Comparison of ENCODE assay signal across 1 cellular context in the genomic region with DNA sequence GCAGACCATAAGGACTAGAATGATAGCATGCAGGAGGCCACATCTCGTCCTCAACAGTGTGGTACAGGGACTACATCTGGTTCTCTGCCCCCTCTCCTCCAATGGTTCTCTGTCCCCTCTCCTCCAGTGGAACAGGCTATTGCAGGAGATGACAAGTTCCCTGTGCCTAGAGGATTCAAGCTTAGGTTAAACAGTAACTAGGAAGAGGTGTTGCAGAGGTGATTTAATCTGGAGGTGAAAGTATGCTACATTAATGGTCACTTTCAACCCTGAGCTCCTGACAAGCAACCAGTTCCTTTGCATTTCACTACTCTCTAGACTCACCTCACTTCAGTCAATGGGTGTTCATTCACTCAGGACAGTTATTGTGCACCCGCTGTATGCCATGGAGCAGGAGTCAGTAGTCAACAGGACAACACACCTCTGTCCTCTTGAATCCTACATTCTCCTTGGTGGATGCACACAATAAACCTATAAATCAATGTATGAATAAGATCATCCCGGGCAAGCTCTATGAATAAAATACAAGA.
TF ChIP-seq lines count a peak whose summit lies in the region.

No MANE protein-coding gene starts in this region.

TF ChIP-seq in HepG2, 621 proteins besides CTCF, POLR2A, EP300 and RAD21 (continued from another document and continues in another):
- TF ChIP-seq, protein P1, sequence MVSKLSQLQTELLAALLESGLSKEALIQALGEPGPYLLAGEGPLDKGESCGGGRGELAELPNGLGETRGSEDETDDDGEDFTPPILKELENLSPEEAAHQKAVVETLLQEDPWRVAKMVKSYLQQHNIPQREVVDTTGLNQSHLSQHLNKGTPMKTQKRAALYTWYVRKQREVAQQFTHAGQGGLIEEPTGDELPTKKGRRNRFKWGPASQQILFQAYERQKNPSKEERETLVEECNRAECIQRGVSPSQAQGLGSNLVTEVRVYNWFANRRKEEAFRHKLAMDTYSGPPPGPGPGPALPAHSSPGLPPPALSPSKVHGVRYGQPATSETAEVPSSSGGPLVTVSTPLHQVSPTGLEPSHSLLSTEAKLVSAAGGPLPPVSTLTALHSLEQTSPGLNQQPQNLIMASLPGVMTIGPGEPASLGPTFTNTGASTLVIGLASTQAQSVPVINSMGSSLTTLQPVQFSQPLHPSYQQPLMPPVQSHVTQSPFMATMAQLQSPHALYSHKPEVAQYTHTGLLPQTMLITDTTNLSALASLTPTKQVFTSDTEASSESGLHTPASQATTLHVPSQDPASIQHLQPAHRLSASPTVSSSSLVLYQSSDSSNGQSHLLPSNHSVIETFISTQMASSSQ (IDR thresholded peaks at IDR 0.05; ENCODE audit: low read depth), result peak; percentile 69; the same call in 1 of the 2 replicates
- TF ChIP-seq, protein P1 (CRISPR knock-in tag; IDR thresholded peaks at IDR 0.05; ENCODE audit: borderline replicate concordance), result peak; percentile 60; the same call in 1 of the 2 replicates
- TF ChIP-seq HMGXB3 (CRISPR knock-in tag; IDR thresholded peaks at IDR 0.05; ENCODE audit: borderline replicate concordance) (no peak), PRDM10 (CRISPR knock-in tag; IDR thresholded peaks at IDR 0.05; ENCODE audit: low read depth) (peak; percentile 55; the same call in 1 of the 2 replicates), BCL6 (CRISPR knock-in tag; IDR thresholded peaks at IDR 0.05) (no peak), SATB2 (CRISPR knock-in tag; IDR thresholded peaks at IDR 0.05) (no peak), ATAD3A (CRISPR knock-in tag; IDR thresholded peaks at IDR 0.05) (no peak), ZNF256 (CRISPR knock-in tag; conservative IDR thresholded peaks at IDR 0.05) (no peak), CAMTA2 (CRISPR knock-in tag; IDR thresholded peaks at IDR 0.05; ENCODE audit: borderline replicate concordance) (no peak), SP2 (CRISPR knock-in tag; IDR thresholded peaks at IDR 0.05) (no peak), SUZ12 (IDR thresholded peaks at IDR 0.05; ENCODE audit: low read depth, low read length) (no peak), RFXAP (CRISPR knock-in tag; IDR thresholded peaks at IDR 0.05; ENCODE audit: borderline replicate concordance) (no peak), ZNF441 (CRISPR knock-in tag; IDR thresholded peaks at IDR 0.05; ENCODE audit: borderline replicate concordance) (no peak), RFX3 (CRISPR knock-in tag; IDR thresholded peaks at IDR 0.05) (no peak), RBFOX2 (IDR thresholded peaks at IDR 0.05; ENCODE audit: low read depth, low read length) (no peak), ZKSCAN8 (CRISPR knock-in tag; IDR thresholded peaks at IDR 0.05; ENCODE audit: borderline replicate concordance) (peak; percentile 90), TBX2 (CRISPR knock-in tag; IDR thresholded peaks at IDR 0.05; ENCODE audit: borderline replicate concordance) (peak; percentile 66; the same call in 1 of the 2 replicates)
- TF ChIP-seq, protein P2, sequence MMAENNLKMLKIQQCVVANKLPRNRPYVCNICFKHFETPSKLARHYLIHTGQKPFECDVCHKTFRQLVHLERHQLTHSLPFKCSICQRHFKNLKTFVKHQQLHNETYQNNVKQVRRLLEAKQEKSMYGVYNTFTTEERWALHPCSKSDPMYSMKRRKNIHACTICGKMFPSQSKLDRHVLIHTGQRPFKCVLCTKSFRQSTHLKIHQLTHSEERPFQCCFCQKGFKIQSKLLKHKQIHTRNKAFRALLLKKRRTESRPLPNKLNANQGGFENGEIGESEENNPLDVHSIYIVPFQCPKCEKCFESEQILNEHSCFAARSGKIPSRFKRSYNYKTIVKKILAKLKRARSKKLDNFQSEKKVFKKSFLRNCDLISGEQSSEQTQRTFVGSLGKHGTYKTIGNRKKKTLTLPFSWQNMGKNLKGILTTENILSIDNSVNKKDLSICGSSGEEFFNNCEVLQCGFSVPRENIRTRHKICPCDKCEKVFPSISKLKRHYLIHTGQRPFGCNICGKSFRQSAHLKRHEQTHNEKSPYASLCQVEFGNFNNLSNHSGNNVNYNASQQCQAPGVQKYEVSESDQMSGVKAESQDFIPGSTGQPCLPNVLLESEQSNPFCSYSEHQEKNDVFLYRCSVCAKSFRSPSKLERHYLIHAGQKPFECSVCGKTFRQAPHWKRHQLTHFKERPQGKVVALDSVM (CRISPR knock-in tag; IDR thresholded peaks at IDR 0.05), result no peak
- TF ChIP-seq, protein P3, sequence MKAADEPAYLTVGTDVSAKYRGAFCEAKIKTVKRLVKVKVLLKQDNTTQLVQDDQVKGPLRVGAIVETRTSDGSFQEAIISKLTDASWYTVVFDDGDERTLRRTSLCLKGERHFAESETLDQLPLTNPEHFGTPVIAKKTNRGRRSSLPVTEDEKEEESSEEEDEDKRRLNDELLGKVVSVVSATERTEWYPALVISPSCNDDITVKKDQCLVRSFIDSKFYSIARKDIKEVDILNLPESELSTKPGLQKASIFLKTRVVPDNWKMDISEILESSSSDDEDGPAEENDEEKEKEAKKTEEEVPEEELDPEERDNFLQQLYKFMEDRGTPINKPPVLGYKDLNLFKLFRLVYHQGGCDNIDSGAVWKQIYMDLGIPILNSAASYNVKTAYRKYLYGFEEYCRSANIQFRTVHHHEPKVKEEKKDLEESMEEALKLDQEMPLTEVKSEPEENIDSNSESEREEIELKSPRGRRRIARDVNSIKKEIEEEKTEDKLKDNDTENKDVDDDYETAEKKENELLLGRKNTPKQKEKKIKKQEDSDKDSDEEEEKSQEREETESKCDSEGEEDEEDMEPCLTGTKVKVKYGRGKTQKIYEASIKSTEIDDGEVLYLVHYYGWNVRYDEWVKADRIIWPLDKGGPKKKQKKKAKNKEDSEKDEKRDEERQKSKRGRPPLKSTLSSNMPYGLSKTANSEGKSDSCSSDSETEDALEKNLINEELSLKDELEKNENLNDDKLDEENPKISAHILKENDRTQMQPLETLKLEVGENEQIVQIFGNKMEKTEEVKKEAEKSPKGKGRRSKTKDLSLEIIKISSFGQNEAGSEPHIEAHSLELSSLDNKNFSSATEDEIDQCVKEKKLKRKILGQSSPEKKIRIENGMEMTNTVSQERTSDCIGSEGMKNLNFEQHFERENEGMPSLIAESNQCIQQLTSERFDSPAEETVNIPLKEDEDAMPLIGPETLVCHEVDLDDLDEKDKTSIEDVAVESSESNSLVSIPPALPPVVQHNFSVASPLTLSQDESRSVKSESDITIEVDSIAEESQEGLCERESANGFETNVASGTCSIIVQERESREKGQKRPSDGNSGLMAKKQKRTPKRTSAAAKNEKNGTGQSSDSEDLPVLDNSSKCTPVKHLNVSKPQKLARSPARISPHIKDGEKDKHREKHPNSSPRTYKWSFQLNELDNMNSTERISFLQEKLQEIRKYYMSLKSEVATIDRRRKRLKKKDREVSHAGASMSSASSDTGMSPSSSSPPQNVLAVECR (CRISPR knock-in tag; IDR thresholded peaks at IDR 0.05; ENCODE audit: borderline replicate concordance), result no peak
- TF ChIP-seq, protein P4, sequence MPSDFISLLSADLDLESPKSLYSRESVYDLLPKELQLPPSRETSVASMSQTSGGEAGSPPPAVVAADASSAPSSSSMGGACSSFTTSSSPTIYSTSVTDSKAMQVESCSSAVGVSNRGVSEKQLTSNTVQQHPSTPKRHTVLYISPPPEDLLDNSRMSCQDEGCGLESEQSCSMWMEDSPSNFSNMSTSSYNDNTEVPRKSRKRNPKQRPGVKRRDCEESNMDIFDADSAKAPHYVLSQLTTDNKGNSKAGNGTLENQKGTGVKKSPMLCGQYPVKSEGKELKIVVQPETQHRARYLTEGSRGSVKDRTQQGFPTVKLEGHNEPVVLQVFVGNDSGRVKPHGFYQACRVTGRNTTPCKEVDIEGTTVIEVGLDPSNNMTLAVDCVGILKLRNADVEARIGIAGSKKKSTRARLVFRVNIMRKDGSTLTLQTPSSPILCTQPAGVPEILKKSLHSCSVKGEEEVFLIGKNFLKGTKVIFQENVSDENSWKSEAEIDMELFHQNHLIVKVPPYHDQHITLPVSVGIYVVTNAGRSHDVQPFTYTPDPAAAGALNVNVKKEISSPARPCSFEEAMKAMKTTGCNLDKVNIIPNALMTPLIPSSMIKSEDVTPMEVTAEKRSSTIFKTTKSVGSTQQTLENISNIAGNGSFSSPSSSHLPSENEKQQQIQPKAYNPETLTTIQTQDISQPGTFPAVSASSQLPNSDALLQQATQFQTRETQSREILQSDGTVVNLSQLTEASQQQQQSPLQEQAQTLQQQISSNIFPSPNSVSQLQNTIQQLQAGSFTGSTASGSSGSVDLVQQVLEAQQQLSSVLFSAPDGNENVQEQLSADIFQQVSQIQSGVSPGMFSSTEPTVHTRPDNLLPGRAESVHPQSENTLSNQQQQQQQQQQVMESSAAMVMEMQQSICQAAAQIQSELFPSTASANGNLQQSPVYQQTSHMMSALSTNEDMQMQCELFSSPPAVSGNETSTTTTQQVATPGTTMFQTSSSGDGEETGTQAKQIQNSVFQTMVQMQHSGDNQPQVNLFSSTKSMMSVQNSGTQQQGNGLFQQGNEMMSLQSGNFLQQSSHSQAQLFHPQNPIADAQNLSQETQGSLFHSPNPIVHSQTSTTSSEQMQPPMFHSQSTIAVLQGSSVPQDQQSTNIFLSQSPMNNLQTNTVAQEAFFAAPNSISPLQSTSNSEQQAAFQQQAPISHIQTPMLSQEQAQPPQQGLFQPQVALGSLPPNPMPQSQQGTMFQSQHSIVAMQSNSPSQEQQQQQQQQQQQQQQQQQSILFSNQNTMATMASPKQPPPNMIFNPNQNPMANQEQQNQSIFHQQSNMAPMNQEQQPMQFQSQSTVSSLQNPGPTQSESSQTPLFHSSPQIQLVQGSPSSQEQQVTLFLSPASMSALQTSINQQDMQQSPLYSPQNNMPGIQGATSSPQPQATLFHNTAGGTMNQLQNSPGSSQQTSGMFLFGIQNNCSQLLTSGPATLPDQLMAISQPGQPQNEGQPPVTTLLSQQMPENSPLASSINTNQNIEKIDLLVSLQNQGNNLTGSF (CRISPR knock-in tag; IDR thresholded peaks at IDR 0.05), result no peak
- TF ChIP-seq, protein P5, sequence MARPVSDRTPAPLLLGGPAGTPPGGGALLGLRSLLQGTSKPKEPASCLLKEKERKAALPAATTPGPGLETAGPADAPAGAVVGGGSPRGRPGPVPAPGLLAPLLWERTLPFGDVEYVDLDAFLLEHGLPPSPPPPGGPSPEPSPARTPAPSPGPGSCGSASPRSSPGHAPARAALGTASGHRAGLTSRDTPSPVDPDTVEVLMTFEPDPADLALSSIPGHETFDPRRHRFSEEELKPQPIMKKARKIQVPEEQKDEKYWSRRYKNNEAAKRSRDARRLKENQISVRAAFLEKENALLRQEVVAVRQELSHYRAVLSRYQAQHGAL (CRISPR knock-in tag; IDR thresholded peaks at IDR 0.05; ENCODE audit: not compliant biosample characterization), result no peak
